ENCODE assay signal across 13 cellular contexts in the genomic region with DNA sequence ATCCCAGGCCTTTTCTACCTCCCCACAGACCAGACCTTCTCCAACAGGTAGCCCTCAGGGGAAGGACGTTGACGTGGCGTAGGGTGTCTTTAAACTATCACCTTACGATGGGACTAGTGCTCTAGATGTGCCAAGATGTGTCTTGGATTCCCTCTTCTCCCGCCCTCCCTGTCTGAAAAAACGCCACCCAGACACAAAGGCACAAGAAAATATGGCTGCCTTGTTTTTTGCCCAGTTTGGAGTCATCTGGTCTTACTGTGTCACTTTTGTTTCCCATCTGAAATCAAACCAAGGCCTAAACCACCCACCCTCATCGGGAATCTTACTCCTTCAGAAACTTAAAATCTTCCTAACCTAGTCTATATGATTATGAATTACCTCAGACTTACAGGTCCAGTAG.
A peak's percentile ranks its signal among the peaks of the same experiment; 100 is the strongest.
DNase-seq lines count a peak whose midpoint lies in the region; ATAC-seq and TF ChIP-seq lines count a peak whose summit lies in the region.
"Had no signal": no experiment of that assay in that cellular context is flagged by ENCODE, and none has a peak within 500 bp of the region (broad histone marks: within the 10 kb centered on the region; RNA-seq: fewer than 3 reads in every experiment).

No MANE protein-coding gene starts in this region.

- peak overlapping the region; percentile 33 for H3K27ac Mint-ChIP-seq in glutamatergic neuron (ENCODE audit: unreplicated experiment)
- no peak overlapping the region for H3K27ac Mint-ChIP-seq in activated CD4-positive, alpha-beta T cell treated with anti-CD3 and anti-CD28 coated beads for 36 hours
- H3K27ac Mint-ChIP-seq in activated CD4-positive, alpha-beta memory T cell treated with anti-CD3 and anti-CD28 coated beads for 36 hours = no peak overlapping the region
- H3K27ac Mint-ChIP-seq: WTC11 had no signal

- TF ChIP-seq CTCF in glutamatergic neuron (IDR thresholded peaks at IDR 0.05; ENCODE audit: partially characterized antibody, unreplicated experiment) = no peak

- H3K36me3 ChIP-seq in adipocyte (ENCODE audit: control insufficient read depth, insufficient read depth, low read length, severe bottlenecking) = no peaks in the 10 kb centered on the region
- H3K36me3 ChIP-seq in stomach smooth muscle (ENCODE audit: control insufficient read depth in 2 of 2, insufficient read depth in 2 of 2, low read length in 2 of 2) = no peaks in the 10 kb centered on the region
- H3K36me3 ChIP-seq: MG63 had no signal

- H3K4me3 Mint-ChIP-seq in glutamatergic neuron (ENCODE audit: unreplicated experiment) = no peak overlapping the region
- H3K4me3 Mint-ChIP-seq in activated CD4-positive, alpha-beta T cell treated with anti-CD3 and anti-CD28 coated beads for 36 hours = no peak overlapping the region
- H3K4me3 Mint-ChIP-seq in activated CD4-positive, alpha-beta memory T cell treated with anti-CD3 and anti-CD28 coated beads for 36 hours = no peak overlapping the region
- H3K4me3 Mint-ChIP-seq: WTC11 had no signal

- H3K9me3 Mint-ChIP-seq in glutamatergic neuron (ENCODE audit: unreplicated experiment) = no peaks in the 10 kb centered on the region
- H3K9me3 Mint-ChIP-seq in activated CD4-positive, alpha-beta T cell treated with anti-CD3 and anti-CD28 coated beads for 36 hours (ENCODE audit: low read depth) = no peaks in the 10 kb centered on the region
- H3K9me3 Mint-ChIP-seq in activated CD4-positive, alpha-beta memory T cell treated with anti-CD3 and anti-CD28 coated beads for 36 hours = no peaks in the 10 kb centered on the region
- H3K9me3 Mint-ChIP-seq: WTC11 had no signal

- peaks cover 16% of the 10 kb centered on the region for H3K4me1 ChIP-seq in adipocyte (ENCODE audit: control insufficient read depth, insufficient read depth, low read length)
- H3K4me1 ChIP-seq in stomach smooth muscle (ENCODE audit: control insufficient read depth, insufficient read depth, low read length) = peaks cover 17% of the 10 kb centered on the region

- H3K27ac ChIP-seq in stomach smooth muscle (ENCODE audit: low read length) = peak overlapping the region; percentile 74

- H3K4me3 ChIP-seq in adipocyte (ENCODE audit: low read length) (peak overlapping the region; percentile 85), stomach smooth muscle (ENCODE audit: low read length in 2 of 2) (peak overlapping the region in 1 of 2 donors; percentile 75)
- H3K4me3 ChIP-seq: MG63 had no signal

- POLR2A ChIA-PET in activated CD4-positive, alpha-beta T cell treated with anti-CD3 and anti-CD28 coated beads for 36 hours (lab: Charles Lee) = no interaction called here
- POLR2A ChIA-PET in activated CD4-positive, alpha-beta memory T cell treated with anti-CD3 and anti-CD28 coated beads for 36 hours (lab: Charles Lee) = no interaction called here

- peak; percentile 4 for ATAC-seq in GM19023 (IDR thresholded peaks at IDR 0.05; ENCODE audit: unreplicated experiment)
- no peak for ATAC-seq in activated CD4-positive, alpha-beta T cell treated with anti-CD3 and anti-CD28 coated beads for 36 hours
- ATAC-seq: WTC11 had no signal

- CTCF ChIA-PET in activated CD4-positive, alpha-beta T cell treated with anti-CD3 and anti-CD28 coated beads for 36 hours (lab: Charles Lee) = no interaction called here
- CTCF ChIA-PET in activated CD4-positive, alpha-beta memory T cell treated with anti-CD3 and anti-CD28 coated beads for 36 hours (lab: Charles Lee) = no interaction called here

- no peaks in the 10 kb centered on the region for H3K4me1 Mint-ChIP-seq in glutamatergic neuron (ENCODE audit: low read depth, unreplicated experiment)
- H3K4me1 Mint-ChIP-seq in activated CD4-positive, alpha-beta T cell treated with anti-CD3 and anti-CD28 coated beads for 36 hours = no peaks in the 10 kb centered on the region
- no peaks in the 10 kb centered on the region for H3K4me1 Mint-ChIP-seq in activated CD4-positive, alpha-beta memory T cell treated with anti-CD3 and anti-CD28 coated beads for 36 hours (ENCODE audit: low read depth)
- H3K4me1 Mint-ChIP-seq: WTC11 had no signal

- H3K27me3 Mint-ChIP-seq in glutamatergic neuron (ENCODE audit: unreplicated experiment) = no peaks in the 10 kb centered on the region
- H3K27me3 Mint-ChIP-seq in activated CD4-positive, alpha-beta T cell treated with anti-CD3 and anti-CD28 coated beads for 36 hours = no peaks in the 10 kb centered on the region
- H3K27me3 Mint-ChIP-seq in activated CD4-positive, alpha-beta memory T cell treated with anti-CD3 and anti-CD28 coated beads for 36 hours = no peaks in the 10 kb centered on the region

- intact Hi-C loops in activated CD4-positive, alpha-beta T cell treated with anti-CD3 and anti-CD28 coated beads for 36 hours (cut with DNase I, micrococcal nuclease) = no loop called here
- intact Hi-C loops in activated CD4-positive, alpha-beta memory T cell treated with anti-CD3 and anti-CD28 coated beads for 36 hours (cut with micrococcal nuclease) = no loop called here

- H3K27me3 ChIP-seq in adipocyte (replicated peaks; ENCODE audit: control insufficient read depth, insufficient read depth, low read length) (no peaks in the 10 kb centered on the region), stomach smooth muscle (ENCODE audit: control insufficient read depth in 1 of 2, insufficient read depth in 2 of 2, low read length in 2 of 2) (no peaks in the 10 kb centered on the region)
- H3K27me3 ChIP-seq: MG63 had no signal

- H3K9ac ChIP-seq in adipocyte (ENCODE audit: low read length) (peak overlapping the region; percentile 86), stomach smooth muscle (ENCODE audit: low read length in 2 of 2) (peak overlapping the region in 1 of 2 donors; percentile 75)

- peaks cover 5% of the 10 kb centered on the region for H3K36me3 Mint-ChIP-seq in glutamatergic neuron (ENCODE audit: unreplicated experiment)
- H3K36me3 Mint-ChIP-seq in activated CD4-positive, alpha-beta T cell treated with anti-CD3 and anti-CD28 coated beads for 36 hours (ENCODE audit: low read depth) = peaks cover 4% of the 10 kb centered on the region
- peaks cover 8% of the 10 kb centered on the region for H3K36me3 Mint-ChIP-seq in activated CD4-positive, alpha-beta memory T cell treated with anti-CD3 and anti-CD28 coated beads for 36 hours

- DNase-seq in adipocyte (ENCODE audit: low read depth) = no peak
- DNase-seq in glutamatergic neuron = no peak
- no peak for DNase-seq in activated CD4-positive, alpha-beta T cell treated with anti-CD3 and anti-CD28 coated beads for 36 hours
- DNase-seq in activated CD4-positive, alpha-beta memory T cell treated with anti-CD3 and anti-CD28 coated beads for 36 hours = no peak
- DNase-seq in glomerular visceral epithelial cell (ENCODE audit: extremely low spot score) = no peak
- DNase-seq: activated gamma-delta T cell, EL, MG63, NCI-H2029 treated with DMSO at 0.1 percent for 48 hours, NCI-H526 had no signal

- H3K9me3 ChIP-seq in adipocyte (ENCODE audit: control insufficient read depth, low read length) = no peaks in the 10 kb centered on the region
- no peaks in the 10 kb centered on the region for H3K9me3 ChIP-seq in stomach smooth muscle (ENCODE audit: control insufficient read depth in 2 of 2, low read length in 2 of 2)
- H3K9me3 ChIP-seq: MG63 had no signal
